In the genomic region with DNA sequence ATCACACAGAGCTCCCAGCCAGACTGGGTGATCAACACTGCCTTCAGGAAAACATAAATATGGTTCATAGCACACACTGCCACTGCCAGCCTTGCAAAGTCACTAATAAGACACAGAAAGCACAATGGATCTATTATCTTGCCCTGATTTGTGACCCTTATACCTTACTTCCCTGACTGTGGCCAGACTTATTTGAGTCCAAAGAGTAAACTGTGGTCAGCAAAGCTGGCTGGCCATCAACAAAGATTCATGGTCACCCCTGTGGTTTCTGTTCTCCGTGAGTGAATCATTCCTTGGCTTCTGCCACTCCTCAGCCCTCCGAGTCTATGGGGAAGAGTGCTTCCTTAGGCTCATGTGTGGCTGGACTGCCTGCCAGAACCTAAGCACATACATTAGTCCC, we compare ENCODE assay signal across 1 cellular context.
A peak's percentile ranks its signal among the peaks of the same experiment; 100 is the strongest.
TF ChIP-seq lines count a peak whose summit lies in the region.

No MANE protein-coding gene starts in this region.

TF ChIP-seq in HepG2, 621 proteins besides CTCF, POLR2A, EP300 and RAD21 (continued from another document):
- TF ChIP-seq, protein P1, sequence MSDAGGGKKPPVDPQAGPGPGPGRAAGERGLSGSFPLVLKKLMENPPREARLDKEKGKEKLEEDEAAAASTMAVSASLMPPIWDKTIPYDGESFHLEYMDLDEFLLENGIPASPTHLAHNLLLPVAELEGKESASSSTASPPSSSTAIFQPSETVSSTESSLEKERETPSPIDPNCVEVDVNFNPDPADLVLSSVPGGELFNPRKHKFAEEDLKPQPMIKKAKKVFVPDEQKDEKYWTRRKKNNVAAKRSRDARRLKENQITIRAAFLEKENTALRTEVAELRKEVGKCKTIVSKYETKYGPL (CRISPR knock-in tag; IDR thresholded peaks at IDR 0.05): no peak
- peak; percentile 67 for TF ChIP-seq DPF2 (CRISPR knock-in tag; IDR thresholded peaks at IDR 0.05; ENCODE audit: borderline replicate concordance, low read depth)
- TF ChIP-seq SOX6 (IDR thresholded peaks at IDR 0.05): no peak
- peak; percentile 85 for TF ChIP-seq SOX6 (CRISPR knock-in tag; IDR thresholded peaks at IDR 0.05)
- no peak for TF ChIP-seq ATM (IDR thresholded peaks at IDR 0.05; ENCODE audit: borderline replicate concordance)
- TF ChIP-seq ZNF138 (CRISPR knock-in tag; IDR thresholded peaks at IDR 0.05; ENCODE audit: low read depth): no peak
- no peak for TF ChIP-seq ZNF777 (CRISPR knock-in tag; IDR thresholded peaks at IDR 0.05)
- no peak for TF ChIP-seq HOXA5 (CRISPR knock-in tag; IDR thresholded peaks at IDR 0.05)
- TF ChIP-seq, protein P2, sequence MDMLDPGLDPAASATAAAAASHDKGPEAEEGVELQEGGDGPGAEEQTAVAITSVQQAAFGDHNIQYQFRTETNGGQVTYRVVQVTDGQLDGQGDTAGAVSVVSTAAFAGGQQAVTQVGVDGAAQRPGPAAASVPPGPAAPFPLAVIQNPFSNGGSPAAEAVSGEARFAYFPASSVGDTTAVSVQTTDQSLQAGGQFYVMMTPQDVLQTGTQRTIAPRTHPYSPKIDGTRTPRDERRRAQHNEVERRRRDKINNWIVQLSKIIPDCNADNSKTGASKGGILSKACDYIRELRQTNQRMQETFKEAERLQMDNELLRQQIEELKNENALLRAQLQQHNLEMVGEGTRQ (IDR thresholded peaks at IDR 0.05; ENCODE audit: low read depth, low read length): no peak
- TF ChIP-seq, protein P2 (CRISPR knock-in tag; IDR thresholded peaks at IDR 0.05; ENCODE audit: borderline replicate concordance): no peak
TF ChIP-seq in HepG2: peak in this region for 35.
